Comparison of ENCODE assay signal across 16 cellular contexts in the genomic region with DNA sequence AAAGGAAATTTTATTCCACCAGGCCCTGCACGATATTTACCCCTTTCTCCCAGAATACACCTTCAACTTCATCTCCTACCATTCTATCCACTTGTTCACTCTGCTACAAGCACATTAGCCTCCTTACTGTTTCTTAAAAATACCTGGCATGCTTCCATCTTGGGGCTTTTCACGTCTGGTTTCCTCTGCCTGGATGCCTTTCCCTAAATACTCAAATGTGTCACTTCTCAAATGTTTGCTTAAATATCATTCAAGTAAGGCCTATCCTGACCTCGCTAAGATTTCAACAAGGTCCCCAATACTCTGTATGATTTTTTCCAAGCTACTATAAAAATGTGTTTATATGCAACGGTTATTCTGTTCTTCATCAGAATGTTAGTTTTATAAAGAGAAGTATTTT.
A peak's percentile ranks its signal among the peaks of the same experiment; 100 is the strongest.
DNase-seq lines count a peak whose midpoint lies in the region; ATAC-seq and TF ChIP-seq lines count a peak whose summit lies in the region.
"Had no signal": no experiment of that assay in that cellular context is flagged by ENCODE, and none has a peak within 500 bp of the region (broad histone marks: within the 10 kb centered on the region; RNA-seq: fewer than 3 reads in every experiment).

No MANE protein-coding gene starts in this region.

- ATAC-seq in lower lobe of right lung: no peak
- ATAC-seq: GM12878 had no signal

- peak; percentile 73 for DNase-seq in NCI-H2171 treated with DMSO at 0.1 percent for 48 hours (lab: John Stamatoyannopoulos, UW)
- DNase-seq in NCI-H2171 (lab: John Stamatoyannopoulos, UW): no peak
- peak; percentile 6 for DNase-seq in NCI-H524 treated with DMSO at 0.1 percent for 48 hours (lab: John Stamatoyannopoulos, UW)
- DNase-seq in fibroblast of peridontal ligament (ENCODE audit: extremely low read depth): peak; percentile 2
- DNase-seq in renal cortical epithelial cell (ENCODE audit: low read depth): peak; percentile 4
- DNase-seq in midbrain (lab: John Stamatoyannopoulos, UW): no peak
- no peak for DNase-seq in central memory CD4-positive, alpha-beta T cell
- no peak for DNase-seq in lower lobe of right lung
- DNase-seq: 8988T, EL, KG1, NCI-H1417, NCI-H187, NCI-H82, OCI-M1 had no signal

- H3K9me3 ChIP-seq in lower lobe of right lung: no peaks in the 10 kb centered on the region

- H3K4me1 ChIP-seq in lower lobe of right lung: no peaks in the 10 kb centered on the region

- intact Hi-C loops in lower lobe of right lung (cut with DNase I): no loop called here

- H3K27me3 ChIP-seq in lower lobe of right lung (ENCODE audit: low read depth): no peaks in the 10 kb centered on the region

- TF ChIP-seq CTCF in lower lobe of right lung (IDR thresholded peaks at IDR 0.05): no peak

- H3K4me3 ChIP-seq in lower lobe of right lung: no peak overlapping the region
- H3K4me3 ChIP-seq: GM12878 had no signal

- H3K36me3 ChIP-seq in lower lobe of right lung: no peaks in the 10 kb centered on the region

- no peak overlapping the region for H3K27ac ChIP-seq in lower lobe of right lung

Comparison
In these comparisons a context has a peak if more than half of its experiments do, and no peak if none do; other contexts are left out.
1. DNase-seq: peak in NCI-H2171 treated with DMSO at 0.1 percent for 48 hours (single experiment), NCI-H524 treated with DMSO at 0.1 percent for 48 hours (single experiment), fibroblast of peridontal ligament (single experiment) and renal cortical epithelial cell (single experiment); none in NCI-H2171 (single experiment), midbrain (single experiment), central memory CD4-positive, alpha-beta T cell (single experiment) and lower lobe of right lung (single experiment).